ENCODE assay signal across 1 cellular context in the genomic region with DNA sequence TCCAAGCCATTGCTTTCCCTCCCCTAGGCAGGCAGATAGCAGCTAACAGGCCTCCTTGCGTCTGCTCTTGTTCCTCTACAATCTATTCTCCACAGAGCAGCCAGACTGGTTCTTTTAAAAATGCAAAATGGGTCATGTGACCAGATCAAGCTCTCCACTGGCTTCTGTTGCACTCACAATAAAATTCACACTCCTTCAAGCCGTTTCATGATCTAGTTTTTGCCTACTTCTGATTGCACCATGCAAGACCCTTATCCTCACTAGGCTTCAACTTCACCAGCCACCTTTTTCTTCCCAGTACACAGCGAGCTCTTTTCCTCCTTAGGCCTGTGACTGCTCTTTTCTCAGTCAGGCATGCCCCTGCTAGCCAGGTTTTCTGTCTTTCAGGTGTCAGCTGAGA.
TF ChIP-seq lines count a peak whose summit lies in the region.

No MANE protein-coding gene starts in this region.

TF ChIP-seq in K562, 482 proteins besides CTCF, POLR2A, EP300 and RAD21:
- 0 out of 2 replicates have a peak, but pooled peaks have one; percentile 8 for TF ChIP-seq CBFA2T2 (conservative IDR thresholded peaks at IDR 0.05)
- peak; percentile 75 for TF ChIP-seq TOE1 (IDR thresholded peaks at IDR 0.05; ENCODE audit: borderline replicate concordance)
- no peak for TF ChIP-seq TOE1 (CRISPR knock-in tag; IDR thresholded peaks at IDR 0.05; ENCODE audit: borderline replicate concordance, low read depth)
- TF ChIP-seq, protein P1, sequence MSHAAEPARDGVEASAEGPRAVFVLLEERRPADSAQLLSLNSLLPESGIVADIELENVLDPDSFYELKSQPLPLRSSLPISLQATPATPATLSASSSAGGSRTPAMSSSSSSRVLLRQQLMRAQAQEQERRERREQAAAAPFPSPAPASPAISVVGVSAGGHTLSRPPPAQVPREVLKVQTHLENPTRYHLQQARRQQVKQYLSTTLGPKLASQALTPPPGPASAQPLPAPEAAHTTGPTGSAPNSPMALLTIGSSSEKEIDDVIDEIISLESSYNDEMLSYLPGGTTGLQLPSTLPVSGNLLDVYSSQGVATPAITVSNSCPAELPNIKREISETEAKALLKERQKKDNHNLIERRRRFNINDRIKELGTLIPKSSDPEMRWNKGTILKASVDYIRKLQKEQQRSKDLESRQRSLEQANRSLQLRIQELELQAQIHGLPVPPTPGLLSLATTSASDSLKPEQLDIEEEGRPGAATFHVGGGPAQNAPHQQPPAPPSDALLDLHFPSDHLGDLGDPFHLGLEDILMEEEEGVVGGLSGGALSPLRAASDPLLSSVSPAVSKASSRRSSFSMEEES (CRISPR knock-in tag; IDR thresholded peaks at IDR 0.05) = peak; percentile 89
- TF ChIP-seq E2F3 (CRISPR knock-in tag; IDR thresholded peaks at IDR 0.05) = no peak
- TF ChIP-seq ARHGAP35 (IDR thresholded peaks at IDR 0.05; ENCODE audit: partially characterized antibody) = no peak
- TF ChIP-seq, protein P2, sequence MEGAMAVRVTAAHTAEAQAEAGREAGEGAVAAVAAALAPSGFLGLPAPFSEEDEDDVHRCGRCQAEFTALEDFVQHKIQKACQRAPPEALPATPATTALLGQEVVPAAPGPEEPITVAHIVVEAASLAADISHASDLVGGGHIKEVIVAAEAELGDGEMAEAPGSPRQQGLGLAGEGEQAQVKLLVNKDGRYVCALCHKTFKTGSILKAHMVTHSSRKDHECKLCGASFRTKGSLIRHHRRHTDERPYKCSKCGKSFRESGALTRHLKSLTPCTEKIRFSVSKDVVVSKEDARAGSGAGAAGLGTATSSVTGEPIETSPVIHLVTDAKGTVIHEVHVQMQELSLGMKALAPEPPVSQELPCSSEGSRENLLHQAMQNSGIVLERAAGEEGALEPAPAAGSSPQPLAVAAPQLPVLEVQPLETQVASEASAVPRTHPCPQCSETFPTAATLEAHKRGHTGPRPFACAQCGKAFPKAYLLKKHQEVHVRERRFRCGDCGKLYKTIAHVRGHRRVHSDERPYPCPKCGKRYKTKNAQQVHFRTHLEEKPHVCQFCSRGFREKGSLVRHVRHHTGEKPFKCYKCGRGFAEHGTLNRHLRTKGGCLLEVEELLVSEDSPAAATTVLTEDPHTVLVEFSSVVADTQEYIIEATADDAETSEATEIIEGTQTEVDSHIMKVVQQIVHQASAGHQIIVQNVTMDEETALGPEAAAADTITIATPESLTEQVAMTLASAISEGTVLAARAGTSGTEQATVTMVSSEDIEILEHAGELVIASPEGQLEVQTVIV (CRISPR knock-in tag; IDR thresholded peaks at IDR 0.05; ENCODE audit: borderline replicate concordance) = no peak
- no peak for TF ChIP-seq ZNF77 (CRISPR knock-in tag; IDR thresholded peaks at IDR 0.05)
- no peak for TF ChIP-seq ZNF584 (CRISPR knock-in tag; IDR thresholded peaks at IDR 0.05; ENCODE audit: low read depth)
- TF ChIP-seq CREBBP (IDR thresholded peaks at IDR 0.05; ENCODE audit: low read depth, low read length) = no peak
- no peak for TF ChIP-seq KLF16 (IDR thresholded peaks at IDR 0.05)
- no peak for TF ChIP-seq ZFX (CRISPR knock-in tag; IDR thresholded peaks at IDR 0.05)
- TF ChIP-seq CEBPG (CRISPR knock-in tag; IDR thresholded peaks at IDR 0.05) = no peak
- no peak for TF ChIP-seq CEBPG (tag; conservative IDR thresholded peaks at IDR 0.05 in 1 of 2, IDR thresholded peaks at IDR 0.05 in 1 of 2)
- no peak for TF ChIP-seq SIX5 (IDR thresholded peaks at IDR 0.05; ENCODE audit: borderline replicate concordance in 1 of 2, insufficient read depth in 1 of 2, low read depth in 1 of 2, low read length in 2 of 2)
- no peak for TF ChIP-seq DIDO1 (tag; IDR thresholded peaks at IDR 0.05; ENCODE audit: low read depth)
- no peak for TF ChIP-seq XRCC4 (IDR thresholded peaks at IDR 0.05; ENCODE audit: extremely low read depth, insufficient read depth, insufficient read length)
- TF ChIP-seq DEAF1 (CRISPR knock-in tag; IDR thresholded peaks at IDR 0.05) = no peak
- no peak for TF ChIP-seq ZKSCAN3 (CRISPR knock-in tag; IDR thresholded peaks at IDR 0.05)
- TF ChIP-seq, protein P3, sequence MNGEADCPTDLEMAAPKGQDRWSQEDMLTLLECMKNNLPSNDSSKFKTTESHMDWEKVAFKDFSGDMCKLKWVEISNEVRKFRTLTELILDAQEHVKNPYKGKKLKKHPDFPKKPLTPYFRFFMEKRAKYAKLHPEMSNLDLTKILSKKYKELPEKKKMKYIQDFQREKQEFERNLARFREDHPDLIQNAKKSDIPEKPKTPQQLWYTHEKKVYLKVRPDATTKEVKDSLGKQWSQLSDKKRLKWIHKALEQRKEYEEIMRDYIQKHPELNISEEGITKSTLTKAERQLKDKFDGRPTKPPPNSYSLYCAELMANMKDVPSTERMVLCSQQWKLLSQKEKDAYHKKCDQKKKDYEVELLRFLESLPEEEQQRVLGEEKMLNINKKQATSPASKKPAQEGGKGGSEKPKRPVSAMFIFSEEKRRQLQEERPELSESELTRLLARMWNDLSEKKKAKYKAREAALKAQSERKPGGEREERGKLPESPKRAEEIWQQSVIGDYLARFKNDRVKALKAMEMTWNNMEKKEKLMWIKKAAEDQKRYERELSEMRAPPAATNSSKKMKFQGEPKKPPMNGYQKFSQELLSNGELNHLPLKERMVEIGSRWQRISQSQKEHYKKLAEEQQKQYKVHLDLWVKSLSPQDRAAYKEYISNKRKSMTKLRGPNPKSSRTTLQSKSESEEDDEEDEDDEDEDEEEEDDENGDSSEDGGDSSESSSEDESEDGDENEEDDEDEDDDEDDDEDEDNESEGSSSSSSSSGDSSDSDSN (IDR thresholded peaks at IDR 0.05; ENCODE audit: borderline replicate concordance in 1 of 2, low read depth in 2 of 2, low read length in 2 of 2) = no peak
- TF ChIP-seq, protein P4, sequence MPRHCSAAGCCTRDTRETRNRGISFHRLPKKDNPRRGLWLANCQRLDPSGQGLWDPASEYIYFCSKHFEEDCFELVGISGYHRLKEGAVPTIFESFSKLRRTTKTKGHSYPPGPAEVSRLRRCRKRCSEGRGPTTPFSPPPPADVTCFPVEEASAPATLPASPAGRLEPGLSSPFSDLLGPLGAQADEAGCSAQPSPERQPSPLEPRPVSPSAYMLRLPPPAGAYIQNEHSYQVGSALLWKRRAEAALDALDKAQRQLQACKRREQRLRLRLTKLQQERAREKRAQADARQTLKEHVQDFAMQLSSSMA (CRISPR knock-in tag; IDR thresholded peaks at IDR 0.05) = no peak
- peak; percentile 50; the same call in 1 of the 2 replicates for TF ChIP-seq RAD51 (IDR thresholded peaks at IDR 0.05; ENCODE audit: borderline replicate concordance, low read depth)
- TF ChIP-seq, protein P5, sequence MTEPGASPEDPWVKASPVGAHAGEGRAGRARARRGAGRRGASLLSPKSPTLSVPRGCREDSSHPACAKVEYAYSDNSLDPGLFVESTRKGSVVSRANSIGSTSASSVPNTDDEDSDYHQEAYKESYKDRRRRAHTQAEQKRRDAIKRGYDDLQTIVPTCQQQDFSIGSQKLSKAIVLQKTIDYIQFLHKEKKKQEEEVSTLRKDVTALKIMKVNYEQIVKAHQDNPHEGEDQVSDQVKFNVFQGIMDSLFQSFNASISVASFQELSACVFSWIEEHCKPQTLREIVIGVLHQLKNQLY (CRISPR knock-in tag; conservative IDR thresholded peaks at IDR 0.05) = no peak
- no peak for TF ChIP-seq STAT6 (CRISPR knock-in tag; IDR thresholded peaks at IDR 0.05)
